In genomic region chr5:167644619-167645018, GRCh38 we compare ENCODE assay signal across 19 cellular contexts.
A peak's percentile ranks its signal among the peaks of the same experiment; 100 is the strongest.
DNase-seq lines count a peak whose midpoint lies in the region; ATAC-seq, FAIRE-seq and TF ChIP-seq lines count a peak whose summit lies in the region.
"Had no signal": no experiment of that assay in that cellular context is flagged by ENCODE, and none has a peak within 500 bp of the region (broad histone marks: within the 10 kb centered on the region; RNA-seq: fewer than 3 reads in every experiment).

No MANE protein-coding gene starts in this region.

- ATAC-seq in GM21619 (IDR thresholded peaks at IDR 0.05; ENCODE audit: unreplicated experiment): no peak
- ATAC-seq: activated naive CD8-positive, alpha-beta T cell treated with anti-CD3 and anti-CD28 coated beads, Interleukin-2, amount 50 U/mL, for 24 hours; right cardiac atrium; stimulated activated effector memory CD8-positive, alpha-beta T cell treated with anti-CD3 and anti-CD28 coated beads, Interleukin-12 subunit alpha, Interleukin-12 subunit beta, amount 100 ng/mL, for 72 hours had no signal

- H3F3A ChIP-seq in GM23248 (ENCODE audit: insufficient read depth) (peaks cover 53% of the 10 kb centered on the region), neural cell (ENCODE audit: insufficient read depth, low read length, poor library complexity, severe bottlenecking) (no peaks in the 10 kb centered on the region)

- no peak for TF ChIP-seq CTCF in choroid plexus epithelial cell (conservative IDR thresholded peaks at IDR 0.05; ENCODE audit: low read depth, low read length)
- no peak for TF ChIP-seq CTCF in neural cell (IDR thresholded peaks at IDR 0.05; ENCODE audit: poor library complexity, severe bottlenecking)
- TF ChIP-seq CTCF in prostate gland (IDR thresholded peaks at IDR 0.05): no peak

- H3K9me2 ChIP-seq in GM23248 (ENCODE audit: insufficient read depth): no peaks in the 10 kb centered on the region
- no peaks in the 10 kb centered on the region for H3K9me2 ChIP-seq in neural cell (ENCODE audit: insufficient read depth, low read length)

- TF ChIP-seq POLR2A in prostate gland (IDR thresholded peaks at IDR 0.05): no peak

- H3K9ac ChIP-seq in GM23248 (peak overlapping the region; percentile 77), neural cell (ENCODE audit: low read length) (no peak overlapping the region)

- WGBS in GM23248 (ENCODE audit: low coverage in 1 of 2, low lambda C conversion rate in 2 of 2, missing lambda C conversion rate in 2 of 2), 2 experiments: 76 to 78% methylated on average over 2 of the region's 2 CpGs
- 98% methylated on average over 2 of the region's 2 CpGs for WGBS in prostate gland

- no peak overlapping the region for H3K4me2 ChIP-seq in GM23248 (ENCODE audit: unreplicated experiment)
- no peak overlapping the region for H3K4me2 ChIP-seq in neural cell (ENCODE audit: low read length)

- H4K20me1 ChIP-seq in GM23248 (ENCODE audit: insufficient read depth) (no peaks in the 10 kb centered on the region), neural cell (ENCODE audit: insufficient read depth) (no peaks in the 10 kb centered on the region)

- FAIRE-seq in RCC 7860 (lab: Jason Lieb, UNC): no peak

- peak; percentile 32 for TF ChIP-seq EP300 in neural cell (conservative IDR thresholded peaks at IDR 0.05; ENCODE audit: poor library complexity, severe bottlenecking)

- H3K9me3 ChIP-seq in GM23248 (ENCODE audit: low read depth) (no peaks in the 10 kb centered on the region), neural cell (ENCODE audit: low read length) (no peaks in the 10 kb centered on the region), prostate gland (no peaks in the 10 kb centered on the region)
- H3K9me3 ChIP-seq: esophagus squamous epithelium, testis had no signal

- no peak overlapping the region for H3K4me3 ChIP-seq in GM23248
- no peak overlapping the region for H3K4me3 ChIP-seq in choroid plexus epithelial cell (ENCODE audit: low read depth, low read length)
- H3K4me3 ChIP-seq in neural cell (ENCODE audit: low read length): no peak overlapping the region
- no peak overlapping the region for H3K4me3 ChIP-seq in prostate gland
- H3K4me3 ChIP-seq: esophagus squamous epithelium, testis had no signal

- peak; percentile 56 for DNase-seq in GM23248
- DNase-seq in RCC 7860 (ENCODE audit: low spot score): peak; percentile 41
- peak; percentile 55 for DNase-seq in choroid plexus epithelial cell (ENCODE audit: low read depth)
- DNase-seq in DMS153 (lab: John Stamatoyannopoulos, UW): no peak
- no peak for DNase-seq in activated CD4-positive, alpha-beta T cell treated with anti-CD3 and anti-CD28 coated beads for 4 hours
- DNase-seq in prostate gland (ENCODE audit: low spot score): no peak
- DNase-seq: activated CD4-positive, alpha-beta T cell treated with anti-CD3 and anti-CD28 coated beads for 48 hours; activated effector memory CD4-positive, alpha-beta T cell treated with Interleukin-2 at 50 U/mL for 16 hours; activated naive CD8-positive, alpha-beta T cell treated with anti-CD3 and anti-CD28 coated beads, Interleukin-2, amount 50 U/mL, for 24 hours; esophagus squamous epithelium; MV-4-11; NCI-H2029; NCI-H446 treated with DMSO at 0.1 percent for 48 hours; right cardiac atrium; Right ventricle myocardium superior; testis had no signal

- peaks cover 14% of the 10 kb centered on the region; the same call in 1 of the 2 replicates for H3K79me2 ChIP-seq in GM23248 (ENCODE audit: insufficient read depth)
- no peaks in the 10 kb centered on the region for H3K79me2 ChIP-seq in neural cell (replicated peaks; ENCODE audit: insufficient read depth, low read length)

- in situ Hi-C loops in GM23248 (cut with MboI): no loop called here

- TF ChIP-seq RAD21 in neural cell (conservative IDR thresholded peaks at IDR 0.05): no peak

- intact Hi-C loops in prostate gland (cut with DNase I): no loop called here

- H3K27ac ChIP-seq in GM23248 (peak overlapping the region; percentile 98), neural cell (ENCODE audit: low read length) (no peak overlapping the region), prostate gland (no peak overlapping the region)
- H3K27ac ChIP-seq: esophagus squamous epithelium, testis had no signal

- peaks cover 46% of the 10 kb centered on the region for H3K4me1 ChIP-seq in GM23248 (ENCODE audit: insufficient read depth)
- H3K4me1 ChIP-seq in prostate gland (replicated peaks): no peaks in the 10 kb centered on the region
- H3K4me1 ChIP-seq: esophagus squamous epithelium, testis had no signal

- H3K27me3 ChIP-seq in GM23248 (replicated peaks; ENCODE audit: insufficient read depth): no peaks in the 10 kb centered on the region
- no peaks in the 10 kb centered on the region for H3K27me3 ChIP-seq in neural cell (ENCODE audit: insufficient read depth, low read depth, low read length)
- H3K27me3 ChIP-seq in prostate gland (replicated peaks; ENCODE audit: insufficient read depth): no peaks in the 10 kb centered on the region
- H3K27me3 ChIP-seq: esophagus squamous epithelium, testis had no signal

- no peak overlapping the region for H2AFZ ChIP-seq in GM23248
- H2AFZ ChIP-seq in neural cell (ENCODE audit: low read depth, low read length): no peak overlapping the region

- H3K36me3 ChIP-seq in GM23248 (ENCODE audit: low read depth) (no peaks in the 10 kb centered on the region), neural cell (ENCODE audit: insufficient read depth, low read length) (no peaks in the 10 kb centered on the region), prostate gland (no peaks in the 10 kb centered on the region)
- H3K36me3 ChIP-seq: esophagus squamous epithelium had no signal

TF ChIP-seq in neural cell, 6 proteins besides CTCF, POLR2A, EP300 and RAD21:
- TF ChIP-seq SMC3 (conservative IDR thresholded peaks at IDR 0.05; ENCODE audit: poor library complexity) (no peak), TAF1 (IDR thresholded peaks at IDR 0.05; ENCODE audit: low read depth) (no peak), REST (IDR thresholded peaks at IDR 0.05; ENCODE audit: borderline replicate concordance) (no peak), POLR2AphosphoS5 (IDR thresholded peaks at IDR 0.05) (no peak), MXI1 (conservative IDR thresholded peaks at IDR 0.05; ENCODE audit: poor library complexity, severe bottlenecking) (no peak), EZH2 (IDR thresholded peaks at IDR 0.05; ENCODE audit: borderline replicate concordance, insufficient read depth, low read length, poor library complexity, severe bottlenecking) (no peak)
TF ChIP-seq in neural cell: peak in this region for 0.

Comparison
In these comparisons a context has a peak if more than half of its experiments do, and no peak if none do; other contexts are left out.
1. DNase-seq: peak in GM23248 (single experiment), RCC 7860 (single experiment) and choroid plexus epithelial cell (single experiment); none in DMS153 (single experiment), activated CD4-positive, alpha-beta T cell treated with anti-CD3 and anti-CD28 coated beads for 4 hours (0 of 2) and prostate gland (single experiment).